Comparison of ENCODE assay signal across 1 cellular context in genomic region chr20:64039293-64040160, GRCh38.
TF ChIP-seq lines count a peak whose summit lies in the region.

No MANE protein-coding gene starts in this region.

TF ChIP-seq in GM23338, 12 proteins besides CTCF, POLR2A, EP300 and RAD21 (continued from another document):
- TF ChIP-seq, protein P1, sequence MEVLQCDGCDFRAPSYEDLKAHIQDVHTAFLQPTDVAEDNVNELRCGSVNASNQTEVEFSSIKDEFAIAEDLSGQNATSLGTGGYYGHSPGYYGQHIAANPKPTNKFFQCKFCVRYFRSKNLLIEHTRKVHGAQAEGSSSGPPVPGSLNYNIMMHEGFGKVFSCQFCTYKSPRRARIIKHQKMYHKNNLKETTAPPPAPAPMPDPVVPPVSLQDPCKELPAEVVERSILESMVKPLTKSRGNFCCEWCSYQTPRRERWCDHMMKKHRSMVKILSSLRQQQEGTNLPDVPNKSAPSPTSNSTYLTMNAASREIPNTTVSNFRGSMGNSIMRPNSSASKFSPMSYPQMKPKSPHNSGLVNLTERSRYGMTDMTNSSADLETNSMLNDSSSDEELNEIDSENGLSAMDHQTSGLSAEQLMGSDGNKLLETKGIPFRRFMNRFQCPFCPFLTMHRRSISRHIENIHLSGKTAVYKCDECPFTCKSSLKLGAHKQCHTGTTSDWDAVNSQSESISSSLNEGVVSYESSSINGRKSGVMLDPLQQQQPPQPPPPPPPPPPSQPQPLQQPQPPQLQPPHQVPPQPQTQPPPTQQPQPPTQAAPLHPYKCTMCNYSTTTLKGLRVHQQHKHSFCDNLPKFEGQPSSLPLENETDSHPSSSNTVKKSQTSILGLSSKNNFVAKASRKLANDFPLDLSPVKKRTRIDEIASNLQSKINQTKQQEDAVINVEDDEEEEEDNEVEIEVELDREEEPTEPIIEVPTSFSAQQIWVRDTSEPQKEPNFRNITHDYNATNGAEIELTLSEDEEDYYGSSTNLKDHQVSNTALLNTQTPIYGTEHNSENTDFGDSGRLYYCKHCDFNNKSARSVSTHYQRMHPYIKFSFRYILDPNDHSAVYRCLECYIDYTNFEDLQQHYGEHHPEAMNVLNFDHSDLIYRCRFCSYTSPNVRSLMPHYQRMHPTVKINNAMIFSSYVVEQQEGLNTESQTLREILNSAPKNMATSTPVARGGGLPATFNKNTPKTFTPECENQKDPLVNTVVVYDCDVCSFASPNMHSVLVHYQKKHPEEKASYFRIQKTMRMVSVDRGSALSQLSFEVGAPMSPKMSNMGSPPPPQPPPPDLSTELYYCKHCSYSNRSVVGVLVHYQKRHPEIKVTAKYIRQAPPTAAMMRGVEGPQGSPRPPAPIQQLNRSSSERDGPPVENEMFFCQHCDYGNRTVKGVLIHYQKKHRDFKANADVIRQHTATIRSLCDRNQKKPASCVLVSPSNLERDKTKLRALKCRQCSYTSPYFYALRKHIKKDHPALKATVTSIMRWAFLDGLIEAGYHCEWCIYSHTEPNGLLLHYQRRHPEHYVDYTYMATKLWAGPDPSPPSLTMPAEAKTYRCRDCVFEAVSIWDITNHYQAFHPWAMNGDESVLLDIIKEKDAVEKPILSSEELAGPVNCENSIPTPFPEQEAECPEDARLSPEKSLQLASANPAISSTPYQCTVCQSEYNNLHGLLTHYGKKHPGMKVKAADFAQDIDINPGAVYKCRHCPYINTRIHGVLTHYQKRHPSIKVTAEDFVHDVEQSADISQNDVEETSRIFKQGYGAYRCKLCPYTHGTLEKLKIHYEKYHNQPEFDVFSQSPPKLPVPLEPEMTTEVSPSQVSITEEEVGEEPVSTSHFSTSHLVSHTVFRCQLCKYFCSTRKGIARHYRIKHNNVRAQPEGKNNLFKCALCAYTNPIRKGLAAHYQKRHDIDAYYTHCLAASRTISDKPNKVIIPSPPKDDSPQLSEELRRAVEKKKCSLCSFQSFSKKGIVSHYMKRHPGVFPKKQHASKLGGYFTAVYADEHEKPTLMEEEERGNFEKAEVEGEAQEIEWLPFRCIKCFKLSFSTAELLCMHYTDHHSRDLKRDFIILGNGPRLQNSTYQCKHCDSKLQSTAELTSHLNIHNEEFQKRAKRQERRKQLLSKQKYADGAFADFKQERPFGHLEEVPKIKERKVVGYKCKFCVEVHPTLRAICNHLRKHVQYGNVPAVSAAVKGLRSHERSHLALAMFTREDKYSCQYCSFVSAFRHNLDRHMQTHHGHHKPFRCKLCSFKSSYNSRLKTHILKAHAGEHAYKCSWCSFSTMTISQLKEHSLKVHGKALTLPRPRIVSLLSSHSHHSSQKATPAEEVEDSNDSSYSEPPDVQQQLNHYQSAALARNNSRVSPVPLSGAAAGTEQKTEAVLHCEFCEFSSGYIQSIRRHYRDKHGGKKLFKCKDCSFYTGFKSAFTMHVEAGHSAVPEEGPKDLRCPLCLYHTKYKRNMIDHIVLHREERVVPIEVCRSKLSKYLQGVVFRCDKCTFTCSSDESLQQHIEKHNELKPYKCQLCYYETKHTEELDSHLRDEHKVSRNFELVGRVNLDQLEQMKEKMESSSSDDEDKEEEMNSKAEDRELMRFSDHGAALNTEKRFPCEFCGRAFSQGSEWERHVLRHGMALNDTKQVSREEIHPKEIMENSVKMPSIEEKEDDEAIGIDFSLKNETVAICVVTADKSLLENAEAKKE (CRISPR knock-in tag; IDR thresholded peaks at IDR 0.05) = no peak
- TF ChIP-seq ZNF331 (CRISPR knock-in tag; IDR thresholded peaks at IDR 0.05; ENCODE audit: low read depth) (no peak), STAT1 (IDR thresholded peaks at IDR 0.05; ENCODE audit: unreplicated experiment) (no peak), REST (IDR thresholded peaks at IDR 0.05; ENCODE audit: unreplicated experiment) (no peak), EZH2phosphoT487 (IDR thresholded peaks at IDR 0.05; ENCODE audit: unreplicated experiment) (no peak), JUNB (IDR thresholded peaks at IDR 0.05; ENCODE audit: unreplicated experiment) (no peak), EZH2 (IDR thresholded peaks at IDR 0.05; ENCODE audit: low read depth, unreplicated experiment) (no peak), ZNF114 (CRISPR knock-in tag; IDR thresholded peaks at IDR 0.05) (no peak), POLR2AphosphoS5 (IDR thresholded peaks at IDR 0.05; ENCODE audit: low read depth) (no peak), NANOG (IDR thresholded peaks at IDR 0.05; ENCODE audit: borderline replicate concordance) (no peak)
